Comparison of ENCODE assay signal across 19 cellular contexts in the genomic region with DNA sequence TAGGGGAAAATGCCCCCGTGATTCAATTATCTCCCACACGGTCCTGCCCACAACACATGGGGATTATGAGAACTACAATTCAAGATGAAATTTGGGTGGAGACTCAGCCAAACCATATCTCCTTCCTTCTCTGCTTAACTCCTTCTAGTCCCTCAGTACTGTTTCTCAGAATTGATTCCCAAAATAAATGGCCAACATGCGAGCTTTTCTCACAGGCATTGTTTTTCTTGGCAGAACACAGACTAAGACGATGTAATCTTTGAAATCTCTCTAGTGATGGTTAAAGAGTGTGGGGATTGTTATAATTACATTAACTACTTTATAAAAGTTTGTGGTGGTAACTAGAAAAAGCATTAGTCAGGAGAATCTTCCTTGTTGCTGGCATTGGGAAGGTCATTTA.
DNase-seq lines count a peak whose midpoint lies in the region; ATAC-seq and TF ChIP-seq lines count a peak whose summit lies in the region.
"Had no signal": no experiment of that assay in that cellular context is flagged by ENCODE, and none has a peak within 500 bp of the region (broad histone marks: within the 10 kb centered on the region; RNA-seq: fewer than 3 reads in every experiment).

No MANE protein-coding gene starts in this region.

- H4K20me1 ChIP-seq in GM23338 (replicated peaks; ENCODE audit: insufficient read depth) (no peaks in the 10 kb centered on the region), SK-N-SH (ENCODE audit: insufficient read depth) (no peaks in the 10 kb centered on the region)

- H3K9me2 ChIP-seq in GM23338 (ENCODE audit: insufficient read depth), result no peaks in the 10 kb centered on the region; the same call in 1 of the 2 replicates
- H3K9me2 ChIP-seq in SK-N-SH, result no peaks in the 10 kb centered on the region

- H3K27ac ChIP-seq in GM23338 (ENCODE audit: low read depth), result no peak overlapping the region
- peak overlapping the region in 1 of 2 experiments; percentile 40; a peak in 1 of 4 replicates for H3K27ac ChIP-seq in SK-N-SH (ENCODE audit: low read depth in 2 of 2, low read length in 1 of 2)
- H3K27ac ChIP-seq: KMS-11, Peyer's patch had no signal

- CTCF ChIA-PET in SK-N-SH (lab: Yijun Ruan, JAX), result no interaction called here

- H3K27me3 Mint-ChIP-seq in GM23338 (ENCODE audit: insufficient read depth, low read depth, poor library complexity), result no peaks in the 10 kb centered on the region
- H3K27me3 Mint-ChIP-seq in nephron (ENCODE audit: low read depth), result no peaks in the 10 kb centered on the region

- H3K9ac ChIP-seq in SK-N-SH, result no peak overlapping the region
- H3K9ac ChIP-seq: KMS-11 had no signal

- H3K27ac Mint-ChIP-seq in GM23338 (peak overlapping the region; percentile 28; the same call in 1 of the 2 replicates), nephron (peak overlapping the region in 2 of 3 experiments; percentile 12 to 37)
- H3K27ac Mint-ChIP-seq: CD14-positive monocyte had no signal

- WGBS in SK-N-SH (ENCODE audit: low lambda C conversion rate), result 25% methylated on average over 4 of the region's 4 CpGs

- H3K4me2 ChIP-seq in GM23338 (no peak overlapping the region), SK-N-SH (peak overlapping the region; percentile 29; the same call in 1 of the 2 replicates)
- H3K4me2 ChIP-seq: KMS-11 had no signal

- H3K9me3 ChIP-seq in SK-N-SH, result no peaks in the 10 kb centered on the region
- H3K9me3 ChIP-seq: MG63, Peyer's patch had no signal

- H3K9me3 Mint-ChIP-seq in GM23338 (no peaks in the 10 kb centered on the region), nephron (no peaks in the 10 kb centered on the region)

- TF ChIP-seq RAD21 in SK-N-SH (IDR thresholded peaks at IDR 0.05; ENCODE audit: low read length), result no peak

- H3K27me3 ChIP-seq in GM23338 (ENCODE audit: insufficient read depth), result no peaks in the 10 kb centered on the region
- no peaks in the 10 kb centered on the region for H3K27me3 ChIP-seq in SK-N-SH (ENCODE audit: insufficient read depth)
- H3K27me3 ChIP-seq: MG63, Peyer's patch had no signal

- H3F3A ChIP-seq in GM23338 (replicated peaks; ENCODE audit: low read depth) (no peaks in the 10 kb centered on the region), SK-N-SH (replicated peaks; ENCODE audit: insufficient read depth) (peaks cover 4% of the 10 kb centered on the region)

- POLR2A ChIA-PET in SK-N-SH (lab: Yijun Ruan, JAX), result no interaction called here

- no peak overlapping the region for H3K4me3 Mint-ChIP-seq in GM23338
- H3K4me3 Mint-ChIP-seq in nephron, result no peak overlapping the region
- H3K4me3 Mint-ChIP-seq: CD14-positive monocyte had no signal

- no peak for TF ChIP-seq CTCF in GM23338 (conservative IDR thresholded peaks at IDR 0.05; ENCODE audit: low read depth in 2 of 2)
- TF ChIP-seq CTCF in SK-N-SH (IDR thresholded peaks at IDR 0.05), result no peak
- TF ChIP-seq CTCF in nephron (IDR thresholded peaks at IDR 0.05; ENCODE audit: unreplicated experiment in 3 of 3), result no peak

- no peak for DNase-seq in GM23338 (ENCODE audit: low spot score)
- no peak for DNase-seq in SK-N-SH
- peak; percentile 29 for DNase-seq in dermis blood vessel endothelial cell
- no peak for DNase-seq in NCI-H526 (lab: John Stamatoyannopoulos, UW)
- no peak for DNase-seq in SIG-M5 treated with dmso at 0.1 percent for 504 hours (lab: John Stamatoyannopoulos, UW; ENCODE audit: unreplicated experiment)
- DNase-seq in T-helper 1 cell, result no peak
- DNase-seq: DMS 273 treated with DMSO at 0.1 percent for 48 hours, GF-D8, MG63, NCI-H1092 treated with DMSO at 0.1 percent for 48 hours, NCI-H1694, NCI-H524, Peyer's patch, SHP77 had no signal

- H3K36me3 Mint-ChIP-seq in GM23338 (ENCODE audit: low read depth) (no peaks in the 10 kb centered on the region), nephron (ENCODE audit: low read depth) (peaks cover 7% of the 10 kb centered on the region)

- H3K4me3 ChIP-seq in GM23338 (no peak overlapping the region), SK-N-SH (ENCODE audit: low read depth in 2 of 2, low read length in 1 of 2) (no peak overlapping the region)
- H3K4me3 ChIP-seq: MG63, Peyer's patch had no signal

- no peak for ATAC-seq in GM23338
- no peak for ATAC-seq in GM18909 (IDR thresholded peaks at IDR 0.05; ENCODE audit: poor library complexity, unreplicated experiment)
- ATAC-seq: HepG2 had no signal

- H3K36me3 ChIP-seq in GM23338 (ENCODE audit: insufficient read depth), result no peaks in the 10 kb centered on the region
- H3K36me3 ChIP-seq in SK-N-SH (replicated peaks in 1 of 2; ENCODE audit: control insufficient read depth in 1 of 2, insufficient read depth in 2 of 2, low read length in 1 of 2), result peaks cover 0 to 7% of the 10 kb centered on the region in 2 experiments
- H3K36me3 ChIP-seq: Peyer's patch had no signal

- H2AFZ ChIP-seq in GM23338 (no peak overlapping the region), SK-N-SH (ENCODE audit: low read depth) (no peak overlapping the region)

- H3K4me1 Mint-ChIP-seq in GM23338 (peaks cover 1% of the 10 kb centered on the region; the same call in 2 of the 3 replicates), nephron (peaks cover 6% of the 10 kb centered on the region)

- no peaks in the 10 kb centered on the region for H3K79me2 ChIP-seq in GM23338 (replicated peaks; ENCODE audit: insufficient read depth)
- peaks cover 38% of the 10 kb centered on the region for H3K79me2 ChIP-seq in SK-N-SH (ENCODE audit: insufficient read depth)

- TF ChIP-seq EP300 in SK-N-SH (IDR thresholded peaks at IDR 0.05; ENCODE audit: borderline replicate concordance in 1 of 2, low read depth in 1 of 2, low read length in 1 of 2), result no peak

- H3K4me1 ChIP-seq in GM23338 (ENCODE audit: insufficient read depth) (peaks cover 2% of the 10 kb centered on the region), SK-N-SH (ENCODE audit: control insufficient read depth in 1 of 2, insufficient read depth in 2 of 2, low read depth in 1 of 2, low read length in 1 of 2) (peaks cover 0 to 13% of the 10 kb centered on the region in 2 experiments; a peak in 1 of 4 replicates)
- H3K4me1 ChIP-seq: Peyer's patch had no signal

TF ChIP-seq in GM23338, 12 proteins besides CTCF, POLR2A, EP300 and RAD21 (continues in another document):
- TF ChIP-seq POLR2AphosphoS5 (IDR thresholded peaks at IDR 0.05; ENCODE audit: low read depth), result no peak
- no peak for TF ChIP-seq ZNF331 (CRISPR knock-in tag; IDR thresholded peaks at IDR 0.05; ENCODE audit: low read depth)
- TF ChIP-seq NANOG (IDR thresholded peaks at IDR 0.05; ENCODE audit: borderline replicate concordance), result no peak
- no peak for TF ChIP-seq JUNB (IDR thresholded peaks at IDR 0.05; ENCODE audit: unreplicated experiment)
- TF ChIP-seq EZH2 (IDR thresholded peaks at IDR 0.05; ENCODE audit: low read depth, unreplicated experiment), result no peak
- TF ChIP-seq, protein P1, sequence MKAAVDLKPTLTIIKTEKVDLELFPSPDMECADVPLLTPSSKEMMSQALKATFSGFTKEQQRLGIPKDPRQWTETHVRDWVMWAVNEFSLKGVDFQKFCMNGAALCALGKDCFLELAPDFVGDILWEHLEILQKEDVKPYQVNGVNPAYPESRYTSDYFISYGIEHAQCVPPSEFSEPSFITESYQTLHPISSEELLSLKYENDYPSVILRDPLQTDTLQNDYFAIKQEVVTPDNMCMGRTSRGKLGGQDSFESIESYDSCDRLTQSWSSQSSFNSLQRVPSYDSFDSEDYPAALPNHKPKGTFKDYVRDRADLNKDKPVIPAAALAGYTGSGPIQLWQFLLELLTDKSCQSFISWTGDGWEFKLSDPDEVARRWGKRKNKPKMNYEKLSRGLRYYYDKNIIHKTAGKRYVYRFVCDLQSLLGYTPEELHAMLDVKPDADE (IDR thresholded peaks at IDR 0.05), result no peak
- TF ChIP-seq EZH2phosphoT487 (IDR thresholded peaks at IDR 0.05; ENCODE audit: unreplicated experiment), result no peak
- TF ChIP-seq CREB1 (CRISPR knock-in tag; IDR thresholded peaks at IDR 0.05; ENCODE audit: low read depth), result no peak

TF ChIP-seq in SK-N-SH, 30 proteins besides CTCF, POLR2A, EP300 and RAD21:
- TF ChIP-seq, protein P2, sequence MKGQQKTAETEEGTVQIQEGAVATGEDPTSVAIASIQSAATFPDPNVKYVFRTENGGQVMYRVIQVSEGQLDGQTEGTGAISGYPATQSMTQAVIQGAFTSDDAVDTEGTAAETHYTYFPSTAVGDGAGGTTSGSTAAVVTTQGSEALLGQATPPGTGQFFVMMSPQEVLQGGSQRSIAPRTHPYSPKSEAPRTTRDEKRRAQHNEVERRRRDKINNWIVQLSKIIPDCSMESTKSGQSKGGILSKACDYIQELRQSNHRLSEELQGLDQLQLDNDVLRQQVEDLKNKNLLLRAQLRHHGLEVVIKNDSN (IDR thresholded peaks at IDR 0.05; ENCODE audit: borderline replicate concordance, low read depth), result no peak
- TF ChIP-seq NFIC (IDR thresholded peaks at IDR 0.05; ENCODE audit: borderline replicate concordance), result peak; percentile 30; the same call in 1 of the 2 replicates
